1 cellular context compared by ENCODE assay signal in genomic region chr10:102642553-102643345, GRCh38.
TF ChIP-seq lines count a peak whose summit lies in the region.

No MANE protein-coding gene starts in this region.

TF ChIP-seq in neural cell, 6 proteins besides CTCF, POLR2A, EP300 and RAD21 (continued from another document):
- TF ChIP-seq REST (IDR thresholded peaks at IDR 0.05; ENCODE audit: borderline replicate concordance) = peak; percentile 38
- no peak for TF ChIP-seq POLR2AphosphoS5 (IDR thresholded peaks at IDR 0.05)
- no peak for TF ChIP-seq SMC3 (conservative IDR thresholded peaks at IDR 0.05; ENCODE audit: poor library complexity)
